Comparison of ENCODE assay signal across 11 cellular contexts in genomic region chr10:86652361-86653202, GRCh38. TPM values are rescaled to one million over a fixed set of nuclear protein-coding genes. Genes with fewer than 3 reads are reported as not detected.
DNase-seq lines count a peak whose midpoint lies in the region; ATAC-seq and TF ChIP-seq lines count a peak whose summit lies in the region.
"Had no signal": no experiment of that assay in that cellular context is flagged by ENCODE, and none has a peak within 500 bp of the region (broad histone marks: within the 10 kb centered on the region; RNA-seq: fewer than 3 reads in every experiment).

No MANE protein-coding gene starts in this region.

- peak overlapping the region; percentile 43 for H3K27ac Mint-ChIP-seq in neural crest cell (ENCODE audit: unreplicated experiment)
- H3K27ac Mint-ChIP-seq in stimulated activated naive B cell treated with anti-CD40 and anti-IgM and Interleukin-4, amounts not matched to agents 10 μg/mL and 1 μg/mL and 100 μg/mL, for 72 hours: no peak overlapping the region

- TF ChIP-seq CTCF in PC-9 (conservative IDR thresholded peaks at IDR 0.05): no peak
- no peak for TF ChIP-seq CTCF in neural crest cell (conservative IDR thresholded peaks at IDR 0.05)

- H3K4me1 ChIP-seq in PC-9 (replicated peaks; ENCODE audit: insufficient read depth): peaks cover 44% of the 10 kb centered on the region

- H3K36me3 Mint-ChIP-seq in neural crest cell (ENCODE audit: low read depth): no peaks in the 10 kb centered on the region
- H3K36me3 Mint-ChIP-seq in stimulated activated naive B cell treated with anti-CD40 and anti-IgM and Interleukin-4, amounts not matched to agents 10 μg/mL and 1 μg/mL and 100 μg/mL, for 72 hours: no peaks in the 10 kb centered on the region

- no peak overlapping the region for H2AFZ ChIP-seq in PC-9

- peaks cover 21% of the 10 kb centered on the region for H3F3A ChIP-seq in PC-9 (ENCODE audit: insufficient read depth, low read depth)

- no peak overlapping the region for H3K27ac ChIP-seq in PC-9
- H3K27ac ChIP-seq: vagina had no signal

- H3K9me2 ChIP-seq in PC-9 (ENCODE audit: insufficient read depth): no peaks in the 10 kb centered on the region

- DNase-seq in EH (ENCODE audit: low read depth) (peak; percentile 53), NCI-H1092 treated with DMSO at 0.1 percent for 48 hours (lab: John Stamatoyannopoulos, UW) (peak; percentile 94), PC-9 (peak; percentile 45 to 57), neural crest cell (ENCODE audit: low read depth, low spot score) (no peak)
- DNase-seq in stimulated activated naive B cell treated with anti-CD40 and anti-IgM and Interleukin-4, amounts not matched to agents 10 μg/mL and 1 μg/mL and 100 μg/mL, for 72 hours: no peak

- intact Hi-C loops in PC-9 (cut with micrococcal nuclease; ENCODE audit: unreplicated experiment): no loop called here

- no peaks in the 10 kb centered on the region for H3K27me3 Mint-ChIP-seq in neural crest cell (ENCODE audit: low read depth)
- peaks cover 13 to 37% of the 10 kb centered on the region in 2 donors for H3K27me3 Mint-ChIP-seq in stimulated activated naive B cell treated with anti-CD40 and anti-IgM and Interleukin-4, amounts not matched to agents 10 μg/mL and 1 μg/mL and 100 μg/mL, for 72 hours

- no peaks in the 10 kb centered on the region for H4K20me1 ChIP-seq in PC-9 (ENCODE audit: insufficient read depth)

- no peaks in the 10 kb centered on the region for H3K27me3 ChIP-seq in PC-9 (ENCODE audit: insufficient read depth, low read depth)
- H3K27me3 ChIP-seq: vagina had no signal

- no peak overlapping the region for H3K4me3 ChIP-seq in PC-9
- H3K4me3 ChIP-seq: K562, vagina had no signal

- H3K79me2 ChIP-seq in PC-9 (ENCODE audit: low read depth): no peaks in the 10 kb centered on the region

- no TSS peak for BruUV-seq in PC-9 (replicated peaks; lab: Mats Ljungman, UMichigan)

- H3K36me3 ChIP-seq in PC-9 (ENCODE audit: low read depth): no peaks in the 10 kb centered on the region
- H3K36me3 ChIP-seq: vagina had no signal

- POLR2A ChIA-PET in PC-9 (lab: Charles Lee; ENCODE audit: unreplicated experiment): no interaction called here

- H3K4me2 ChIP-seq in PC-9: 0 out of 2 replicates have a peak overlapping the region, but pooled peaks have one; percentile 19

- H3K9me3 ChIP-seq in PC-9 (ENCODE audit: insufficient read depth, low read depth): no peaks in the 10 kb centered on the region
- H3K9me3 ChIP-seq: vagina had no signal

- CTCF ChIA-PET in PC-9 (lab: Charles Lee): no interaction called here

- peaks cover 21% of the 10 kb centered on the region for H3K4me1 Mint-ChIP-seq in neural crest cell
- no peaks in the 10 kb centered on the region for H3K4me1 Mint-ChIP-seq in stimulated activated naive B cell treated with anti-CD40 and anti-IgM and Interleukin-4, amounts not matched to agents 10 μg/mL and 1 μg/mL and 100 μg/mL, for 72 hours

- ATAC-seq in stimulated activated naive B cell treated with anti-CD40 and anti-IgM and Interleukin-4, amounts not matched to agents 10 μg/mL and 1 μg/mL and 100 μg/mL, for 72 hours (replicated peaks): no peak
- ATAC-seq in HG02981 (IDR thresholded peaks at IDR 0.05; ENCODE audit: unreplicated experiment) (no peak), HG03378 (IDR thresholded peaks at IDR 0.05; ENCODE audit: unreplicated experiment) (no peak)
- ATAC-seq: K562, right cardiac atrium had no signal

- no peak overlapping the region for H3K4me3 Mint-ChIP-seq in neural crest cell
- no peak overlapping the region for H3K4me3 Mint-ChIP-seq in stimulated activated naive B cell treated with anti-CD40 and anti-IgM and Interleukin-4, amounts not matched to agents 10 μg/mL and 1 μg/mL and 100 μg/mL, for 72 hours

- no peaks in the 10 kb centered on the region for H3K9me3 Mint-ChIP-seq in neural crest cell
- no peaks in the 10 kb centered on the region for H3K9me3 Mint-ChIP-seq in stimulated activated naive B cell treated with anti-CD40 and anti-IgM and Interleukin-4, amounts not matched to agents 10 μg/mL and 1 μg/mL and 100 μg/mL, for 72 hours

RNA-seq across cellular contexts. Expression of gene OPN4, which starts 1.8 kb away (rescaled TPM):
- total RNA-seq in PC-9 (2021) (0.15 and 0.23 TPM in 2 replicates), neural crest cell (not detected in 2 replicates)
- total RNA-seq: K562; T-helper 2 cell treated with Interferon-gamma antibody and Interleukin-4, amounts not matched to agents 100 ng/mL and 5 ng/mL, for 36 hours; vagina had no signal

RNA-seq across cellular contexts. Expression of gene LDB3, which starts 15.7 kb away (rescaled TPM):
- total RNA-seq in PC-9 (2021): 0.63 and 0.73 TPM in 2 replicates
- 0.56 and 1.0 TPM in 2 replicates for total RNA-seq in neural crest cell
- total RNA-seq: K562 had no signal

Comparison
In these comparisons a context has a peak if more than half of its experiments do, and no peak if none do; other contexts are left out.
1. DNase-seq: peak in EH (single experiment), NCI-H1092 treated with DMSO at 0.1 percent for 48 hours (single experiment) and PC-9 (2 of 2); none in neural crest cell (single experiment) and stimulated activated naive B cell treated with anti-CD40 and anti-IgM and Interleukin-4, amounts not matched to agents 10 μg/mL and 1 μg/mL and 100 μg/mL, for 72 hours (single experiment).